Comparison of ENCODE assay signal across 18 cellular contexts in the genomic region with DNA sequence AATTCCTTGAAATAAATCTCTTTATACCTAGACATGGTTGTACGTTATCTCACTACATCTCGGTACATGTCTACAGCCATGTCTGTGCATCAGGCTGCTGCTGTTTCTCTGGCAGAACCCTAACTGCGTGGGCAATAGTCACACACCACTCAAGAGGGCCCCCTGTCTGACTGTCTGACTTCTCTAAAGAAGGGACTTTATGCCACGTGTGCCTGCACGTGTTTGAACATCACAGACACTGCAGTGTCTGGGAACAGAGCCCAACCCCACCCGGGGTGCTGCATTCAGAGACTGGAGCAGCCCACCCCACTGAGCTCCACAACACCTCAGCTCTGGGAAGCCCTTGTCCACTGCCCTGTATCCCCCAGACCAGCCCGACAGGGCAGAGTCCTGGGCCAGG. TPM values are rescaled to one million over a fixed set of nuclear protein-coding genes. Genes with fewer than 3 reads are reported as not detected.
"Had no signal": no experiment of that assay in that cellular context is flagged by ENCODE, and none has a peak within 500 bp of the region (broad histone marks: within the 10 kb centered on the region; RNA-seq: fewer than 3 reads in every experiment).

No MANE protein-coding gene starts in this region.

- H3K9me3 Mint-ChIP-seq: activated naive CD4-positive, alpha-beta T cell treated with anti-CD3 and anti-CD28 coated beads, Interleukin-2, amount 50 U/mL, for 24 hours; naive B cell; stimulated activated naive CD8-positive, alpha-beta T cell treated with anti-CD3 and anti-CD28 coated beads, Interleukin-15, Interleukin-2, amounts not matched to agents 100 ng/mL and 50 ng/mL, for 24 hours; T-cell; T-helper 2 cell treated with Interferon-gamma antibody and Interleukin-4, amounts not matched to agents 5 μg/mL and 100 μg/mL, for 36 hours had no signal

- DNase-seq: activated CD4-positive, alpha-beta T cell treated with anti-CD3 and anti-CD28 coated beads, Interleukin-2, amount 50 U/mL, for 1 hour; activated CD8-positive, alpha-beta T cell treated with anti-CD3 and anti-CD28 coated beads, Interleukin-2, amount 10 ng/mL, durations not matched to agents 7 days and 5 days; activated gamma-delta T cell treated with Interleukin-2 at 50 U/mL for 16 hours; central memory CD4-positive, alpha-beta T cell; left lung; mammary epithelial cell; naive B cell; retina; stimulated activated CD4-positive, alpha-beta T cell treated with anti-CD3 and anti-CD28 coated beads, Interleukin-12 subunit alpha, Interleukin-12 subunit beta, amount 100 ng/mL, for 4 hours; stimulated activated CD4-positive, alpha-beta T cell treated with anti-CD3 and anti-CD28 coated beads, Interleukin-4, amount 100 ng/mL, for 4 hours; T-cell; tibial artery had no signal

- H3K4me3 Mint-ChIP-seq: activated CD8-positive, alpha-beta T cell treated with anti-CD3 and anti-CD28 coated beads, Interleukin-2, amount 10 ng/mL, durations not matched to agents 7 days and 5 days; activated naive CD4-positive, alpha-beta T cell treated with anti-CD3 and anti-CD28 coated beads, Interleukin-2, amount 50 U/mL, for 24 hours; naive B cell; stimulated activated naive CD8-positive, alpha-beta T cell treated with anti-CD3 and anti-CD28 coated beads, Interleukin-15, Interleukin-2, amounts not matched to agents 100 ng/mL and 50 ng/mL, for 24 hours; T-cell; T-helper 2 cell treated with Interferon-gamma antibody and Interleukin-4, amounts not matched to agents 5 μg/mL and 100 μg/mL, for 36 hours had no signal

- H3K27ac Mint-ChIP-seq: activated CD8-positive, alpha-beta T cell treated with anti-CD3 and anti-CD28 coated beads, Interleukin-2, amount 10 ng/mL, durations not matched to agents 7 days and 5 days; activated naive CD4-positive, alpha-beta T cell treated with anti-CD3 and anti-CD28 coated beads, Interleukin-2, amount 50 U/mL, for 24 hours; stimulated activated naive CD8-positive, alpha-beta T cell treated with anti-CD3 and anti-CD28 coated beads, Interleukin-15, Interleukin-2, amounts not matched to agents 100 ng/mL and 50 ng/mL, for 24 hours; T-cell; T-helper 2 cell treated with Interferon-gamma antibody and Interleukin-4, amounts not matched to agents 5 μg/mL and 100 μg/mL, for 36 hours had no signal

- H3K27me3 Mint-ChIP-seq: activated naive CD4-positive, alpha-beta T cell treated with anti-CD3 and anti-CD28 coated beads, Interleukin-2, amount 50 U/mL, for 24 hours; naive B cell; stimulated activated naive CD8-positive, alpha-beta T cell treated with anti-CD3 and anti-CD28 coated beads, Interleukin-15, Interleukin-2, amounts not matched to agents 100 ng/mL and 50 ng/mL, for 24 hours; T-cell had no signal

- H3K4me1 Mint-ChIP-seq: activated naive CD4-positive, alpha-beta T cell treated with anti-CD3 and anti-CD28 coated beads, Interleukin-2, amount 50 U/mL, for 24 hours; naive B cell; T-cell had no signal

- ATAC-seq: activated CD4-positive, CD25-positive, alpha-beta regulatory T cell treated with anti-CD3 and anti-CD28 coated beads, Interleukin-2, amount 50 U/mL, for 24 hours; activated CD8-positive, alpha-beta T cell treated with anti-CD3 and anti-CD28 coated beads, Interleukin-2, amount 10 ng/mL, durations not matched to agents 7 days and 5 days; left lung; T-cell had no signal

- H3K36me3 Mint-ChIP-seq: activated naive CD4-positive, alpha-beta T cell treated with anti-CD3 and anti-CD28 coated beads, Interleukin-2, amount 50 U/mL, for 24 hours; naive B cell; T-cell had no signal

RNA-seq across cellular contexts. Expression of gene KIF1A, which starts 55.0 kb away (rescaled TPM):
- total RNA-seq: fibroblast of villous mesenchyme, mononuclear cell had no signal
- polyA plus RNA-seq: mammary epithelial cell had no signal
